8 cellular contexts compared by ENCODE assay signal in genomic region chr12:120534203-120534702, GRCh38. TPM values are rescaled to one million over a fixed set of nuclear protein-coding genes. Genes with fewer than 3 reads are reported as not detected.
DNase-seq lines count a peak whose midpoint lies in the region; ATAC-seq, FAIRE-seq and TF ChIP-seq lines count a peak whose summit lies in the region.

Gene RNF10 (plus strand): TSS chr12:120534356. CDS start chr12:120534812, 456 bp downstream.

- peaks cover 0 to 4% of the 10 kb centered on the region in 2 donors for H3K36me3 ChIP-seq in vagina

- TF ChIP-seq POLR2A in GM12892 (IDR thresholded peaks at IDR 0.05; ENCODE audit: low read depth, low read length) (peak; percentile 97), vagina (IDR thresholded peaks at IDR 0.05) (peak in 1 of 2 donors; percentile 97)

- H3K4me3 ChIP-seq in astrocyte of the cerebellum (ENCODE audit: low read depth, low read length) (peak within 1 kb of the TSS; percentile 98), vagina (peak within 1 kb of the TSS; percentile 87 to 99)

- peak; percentile 63 for ATAC-seq in HG02885 (IDR thresholded peaks at IDR 0.05; ENCODE audit: poor library complexity, unreplicated experiment)

- FAIRE-seq in GM12892 (lab: Jason Lieb, UNC): peak; percentile 75

- in situ Hi-C loops in astrocyte of the cerebellum (cut with HindIII; ENCODE audit: low sequenced_read_pairs): no loop called here

- intact Hi-C loops in vagina (cut with DNase I): no loop called here

- H3K4me1 ChIP-seq in vagina: peaks cover 50% of the 10 kb centered on the region

- TF ChIP-seq CTCF in astrocyte of the cerebellum (IDR thresholded peaks at IDR 0.05; ENCODE audit: low read depth, low read length, missing control alignments): no peak
- no peak for TF ChIP-seq CTCF in vagina (IDR thresholded peaks at IDR 0.05)

- no peaks in the 10 kb centered on the region for H3K9me3 ChIP-seq in vagina

- H3K27me3 ChIP-seq in vagina: no peaks in the 10 kb centered on the region

- peak; percentile 82 for DNase-seq in GM12892 (ENCODE audit: insufficient read length)
- DNase-seq in NCI-H1930 (lab: John Stamatoyannopoulos, UW): peak; percentile 76 to 91
- DNase-seq in T1000 (lab: John Stamatoyannopoulos, UW): peak; percentile 35
- peak; percentile 78 for DNase-seq in astrocyte of the cerebellum (ENCODE audit: low read depth)
- DNase-seq in hepatic stellate cell (ENCODE audit: low spot score): peak; percentile 92
- DNase-seq in pulmonary artery endothelial cell (ENCODE audit: low read depth, low spot score): peak; percentile 47
- peak in 1 of 2 donors; percentile 90 for DNase-seq in vagina (ENCODE audit: extremely low spot score in 2 of 2)

- H3K27ac ChIP-seq in vagina: peak within 1 kb of the TSS; percentile 91

RNA-seq across cellular contexts. Expression of gene RNF10, which starts in this region (rescaled TPM):
- 83.8 TPM for polyA plus RNA-seq in GM12892 (2012; ENCODE audit: missing spikeins)
- total RNA-seq in pulmonary artery endothelial cell (108 and 127 TPM in 2 replicates), vagina (161 TPM)
